Comparison of ENCODE assay signal across 8 cellular contexts in the genomic region with DNA sequence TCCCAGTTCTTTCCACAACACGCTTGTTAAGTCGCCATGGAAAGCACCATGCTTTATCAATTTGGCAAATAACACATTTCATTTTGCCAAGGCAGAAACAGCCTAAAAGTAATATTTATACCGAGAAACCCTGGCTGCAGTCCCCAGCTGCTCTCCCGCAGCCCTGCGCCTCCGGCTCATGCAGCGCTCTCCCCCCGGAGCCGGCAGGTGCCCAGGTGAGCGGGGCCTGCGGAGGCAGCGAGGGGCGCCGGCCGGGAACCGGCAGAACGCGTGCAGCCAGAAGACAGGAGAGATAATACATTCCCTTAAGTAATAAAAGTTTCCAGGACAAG. TPM values are rescaled to one million over a fixed set of nuclear protein-coding genes. Genes with fewer than 3 reads are reported as not detected.
DNase-seq lines count a peak whose midpoint lies in the region; ATAC-seq, FAIRE-seq and TF ChIP-seq lines count a peak whose summit lies in the region.

No MANE protein-coding gene starts in this region.

- no peak for TF ChIP-seq RAD21 in K562 (CRISPR knock-in tag; conservative IDR thresholded peaks at IDR 0.05 in 1 of 2, IDR thresholded peaks at IDR 0.05 in 1 of 2)

- WGBS in GM23248 (ENCODE audit: low coverage in 1 of 2, low lambda C conversion rate in 2 of 2, missing lambda C conversion rate in 2 of 2), 2 experiments = 0 to 3% methylated on average over 18 of the region's 18 CpGs
- WGBS in K562 (ENCODE audit: insufficient coverage, low coverage, missing lambda C conversion rate) = 0% methylated on average over 17 of the region's 18 CpGs

- no peaks in the 10 kb centered on the region for H3K9me3 ChIP-seq in GM23248 (ENCODE audit: low read depth)
- no peaks in the 10 kb centered on the region for H3K9me3 ChIP-seq in K562 (replicated peaks; ENCODE audit: control insufficient read depth, insufficient read depth, low read depth, low read length)

- TF ChIP-seq EP300 in K562 (IDR thresholded peaks at IDR 0.05; ENCODE audit: low read length) = no peak

- no peak for TF ChIP-seq CTCF in K562 (IDR thresholded peaks at IDR 0.05 in 2 of 3, conservative IDR thresholded peaks at IDR 0.05 in 1 of 3; ENCODE audit: insufficient read depth in 2 of 3, low read depth in 1 of 3, low read length in 3 of 3)

- H3K4me1 ChIP-seq in GM23248 (ENCODE audit: insufficient read depth) = peaks cover 55% of the 10 kb centered on the region
- H3K4me1 ChIP-seq in K562 (replicated peaks in 1 of 2; ENCODE audit: control insufficient read depth in 2 of 2, insufficient read depth in 2 of 2, low read length in 2 of 2) = peaks cover 13 to 15% of the 10 kb centered on the region in 2 experiments; a peak in 3 of 5 replicates

- CTCF ChIA-PET in K562 (lab: Yijun Ruan, JAX; ENCODE audit: low intra/inter-chr PET ratio) = interaction anchor here (2.3 kb wide), 1 partner anchor 176 kb away, joined by 7 read pairs; the partner anchor contains the start of gene GRIK4

- H3K9ac ChIP-seq in GM23248 (peak overlapping the region; percentile 90), K562 (ENCODE audit: insufficient read depth in 1 of 2, low read depth in 2 of 2, low read length in 2 of 2) (peak overlapping the region; percentile 85 to 95)

- POLR2A ChIA-PET in K562 (lab: Yijun Ruan, JAX) = interaction anchor here (0.6 to 1.6 kb wide), 5 partner anchors 9 to 1551 kb away, joined by 3 read pairs; no protein-coding TSS in a partner anchor

- in situ Hi-C loops in GM23248 (cut with MboI) = no loop called here
- in situ Hi-C loops in K562 (cut with MboI) = loop anchor here (5.0 kb wide), 1 partner anchor 167 kb away; no protein-coding TSS in a partner anchor

- H3K79me2 ChIP-seq in GM23248 (ENCODE audit: insufficient read depth) (peaks cover 47% of the 10 kb centered on the region), K562 (ENCODE audit: control insufficient read depth, insufficient read depth, low read length) (peaks cover 42% of the 10 kb centered on the region)

- H3K27ac ChIP-seq in GM23248 = peak overlapping the region; percentile 82
- H3K27ac ChIP-seq in K562 (ENCODE audit: extremely low read depth, low read depth, low read length) = peak overlapping the region; percentile 84
- H3K27ac ChIP-seq in temporal lobe (ENCODE audit: low read depth, low read length) = peak overlapping the region; percentile 93

- ATAC-seq in K562 (peak; percentile 9), left colon (peak; percentile 35)

- DNase-seq in GM12891 (ENCODE audit: insufficient read length, low spot score) = peak; percentile 38
- peak; percentile 54 for DNase-seq in GM23248
- DNase-seq in NCI-H526 treated with DMSO at 0.1 percent for 48 hours (lab: John Stamatoyannopoulos, UW) = peak; percentile 93
- DNase-seq in K562 (ENCODE audit: extremely low read depth in 1 of 4, low spot score in 3 of 4) = no peak
- no peak for DNase-seq in left colon
- DNase-seq in NK-92 treated with Interleukin-12 subunit alpha and Interleukin-12 subunit beta, amount 100 ng/mL, for 24 hours (lab: John Stamatoyannopoulos, UW) = no peak
- DNase-seq in inferior parietal cortex (ENCODE audit: extremely low spot score) = no peak

- H3F3A ChIP-seq in GM23248 (ENCODE audit: insufficient read depth) = peaks cover 82% of the 10 kb centered on the region

- no peak for FAIRE-seq in GM12891 (lab: Jason Lieb, UNC)
- no peak for FAIRE-seq in K562 (lab: Jason Lieb, UNC)

- intact Hi-C loops in K562 (cut with micrococcal nuclease) (loop anchor here (2.0 to 10.0 kb wide), 4 partner anchors 52 to 349 kb away; no protein-coding TSS in a partner anchor), left colon (cut with DNase I, micrococcal nuclease) (no loop called here)

- no peaks in the 10 kb centered on the region for H3K9me2 ChIP-seq in GM23248 (ENCODE audit: insufficient read depth)

- H3K4me3 ChIP-seq in GM23248 (peak overlapping the region; percentile 96), K562 (peak overlapping the region; percentile 72)

- H4K20me1 ChIP-seq in GM23248 (ENCODE audit: insufficient read depth) (peaks cover 4% of the 10 kb centered on the region), K562 (replicated peaks; ENCODE audit: control insufficient read depth, insufficient read depth, low read length) (peaks cover 11% of the 10 kb centered on the region; the same call in 1 of the 2 replicates)

- TF ChIP-seq POLR2A in GM12891 (IDR thresholded peaks at IDR 0.05; ENCODE audit: low read depth, low read length) (no peak), K562 (conservative IDR thresholded peaks at IDR 0.05) (no peak; the same call in 1 of the 2 replicates)

- H3K27me3 ChIP-seq in GM23248 (replicated peaks; ENCODE audit: insufficient read depth) (no peaks in the 10 kb centered on the region), K562 (ENCODE audit: control insufficient read depth in 2 of 2, insufficient read depth in 2 of 2, low read length in 2 of 2) (no peaks in the 10 kb centered on the region)

- H3K9me1 ChIP-seq in K562 (ENCODE audit: control insufficient read depth, insufficient read depth, low read length) = no peaks in the 10 kb centered on the region

- H2AFZ ChIP-seq in GM23248 = peak overlapping the region; percentile 89
- peak overlapping the region; percentile 87 for H2AFZ ChIP-seq in K562 (ENCODE audit: low read depth, low read length)

- H3K4me2 ChIP-seq in GM23248 (ENCODE audit: unreplicated experiment) (peak overlapping the region; percentile 93), K562 (ENCODE audit: insufficient read depth, low read length) (peak overlapping the region; percentile 98)

- H3K36me3 ChIP-seq in GM23248 (ENCODE audit: low read depth) (no peaks in the 10 kb centered on the region), K562 (ENCODE audit: control insufficient read depth, insufficient read depth, low read length) (no peaks in the 10 kb centered on the region)

- no TSS peak for BruUV-seq in K562 (replicated peaks; lab: Mats Ljungman, UMichigan)

TF ChIP-seq in GM12891, 5 proteins besides CTCF, POLR2A, EP300 and RAD21 (continues in another document):
- TF ChIP-seq POU2F2 (IDR thresholded peaks at IDR 0.05; ENCODE audit: low read depth, low read length) (no peak), TAF1 (IDR thresholded peaks at IDR 0.05; ENCODE audit: low read depth, low read length) (no peak), POLR2AphosphoS5 (IDR thresholded peaks at IDR 0.05; ENCODE audit: low read depth, low read length) (no peak), PAX5 (IDR thresholded peaks at IDR 0.05; ENCODE audit: insufficient read depth, low read length, severe bottlenecking) (no peak)

TF ChIP-seq in K562, 482 proteins besides CTCF, POLR2A, EP300 and RAD21 (continues in another document):
- no peak for TF ChIP-seq LEF1 (IDR thresholded peaks at IDR 0.05)
- TF ChIP-seq POLR3G (IDR thresholded peaks at IDR 0.05; ENCODE audit: extremely low read depth, insufficient read length, insufficient replicate concordance) = no peak
- TF ChIP-seq ZNF436 (CRISPR knock-in tag; IDR thresholded peaks at IDR 0.05) = no peak
- no peak for TF ChIP-seq NCOA1 (IDR thresholded peaks at IDR 0.05; ENCODE audit: low read depth)
- TF ChIP-seq RFX7 (CRISPR knock-in tag; IDR thresholded peaks at IDR 0.05) = no peak

RNA-seq across cellular contexts. Expression of gene ARHGEF12, which starts 0.7 kb away (rescaled TPM):
- 12.9 TPM for polyA plus RNA-seq in GM12891 (2012; ENCODE audit: low read depth, missing spikeins)
- 52.7 and 57.9 TPM in 2 replicates for total RNA-seq in GM23248 (2014; rRNA removed; shearing (Covaris generic))
- polyA plus RNA-seq in GM23248 (2016; fragmentation: Nextera tagmentation; extraction: Ambion mirVana) (20.3 and 20.4 TPM in 2 replicates), K562 (2011; rRNA removed) (13.5 and 27.1 TPM in 2 replicates), K562 (2014; fragmentation: Illumina TruSeq; extraction: Trizol) (29.9 and 32.6 TPM in 2 replicates), K562 (2014; fragmentation: Nextera tagmentation; extraction: Ambion mirVana) (1 to 10 TPM; 3.5 to 4.6 TPM), K562 (2014; rRNA removed) (17.8 and 19.3 TPM in 2 replicates)
- total RNA-seq in K562 (2011; cell fraction: chromatin; rRNA removed; ENCODE audit: low replicate concordance) = 78.5 and 317 TPM in 2 replicates
- 35.7 and 50.3 TPM in 2 replicates for total RNA-seq in K562 (2011; cell fraction: nucleolus; rRNA removed)
- 118 and 168 TPM in 2 replicates for total RNA-seq in K562 (2011; cell fraction: nucleoplasm; rRNA removed)
- total RNA-seq in K562 (2014; rRNA removed) (25.6 and 29.5 TPM in 2 replicates), K562 (2014; rRNA removed; fragmentation: Illumina TruSeq; extraction: Trizol) (51.7 and 61.3 TPM in 2 replicates), K562 (2015; rRNA removed; fragmentation: Illumina TruSeq; extraction: Trizol) (43.6 and 47.0 TPM in 2 replicates), K562 (2021) (39.9 and 44.6 TPM in 2 replicates), left colon (100 to 1,000 TPM in 1 of 2 donors, 10 to 100 TPM in 1; 99.1 to 107 TPM), temporal lobe (180 TPM)
- polyA plus RNA-seq in K562 (2011; cell fraction: cytosol; rRNA removed) = 7.2 and 10.3 TPM in 2 replicates
- polyA plus RNA-seq in K562 (2011; cell fraction: nucleus; rRNA removed) = 20.7 and 25.6 TPM in 2 replicates
- polyA plus RNA-seq in K562 (2012) = 22.6 and 24.8 TPM in 2 replicates
- 104 and 139 TPM in 2 replicates for polyA minus RNA-seq in K562 (2011; rRNA and poly(A)+ RNA removed)
- 29.9 and 49.9 TPM in 2 replicates for polyA minus RNA-seq in K562 (2011; cell fraction: cytosol; rRNA and poly(A)+ RNA removed)
- polyA minus RNA-seq in K562 (2011; cell fraction: nucleus; rRNA and poly(A)+ RNA removed) = 49.0 and 56.1 TPM in 2 replicates

RNA-seq across cellular contexts. Expression of gene TLCD5, which starts 10.5 kb away (rescaled TPM):
- 2.6 TPM for polyA plus RNA-seq in GM12891 (2012; ENCODE audit: low read depth, missing spikeins)
- total RNA-seq in GM23248 (2014; rRNA removed; shearing (Covaris generic)) = 6.8 and 11.1 TPM in 2 replicates
- polyA plus RNA-seq in GM23248 (2016; fragmentation: Nextera tagmentation; extraction: Ambion mirVana) (10.6 and 13.5 TPM in 2 replicates), K562 (2011; rRNA removed) (4.8 and 5.1 TPM in 2 replicates), K562 (2014; fragmentation: Illumina TruSeq; extraction: Trizol) (1.3 and 1.8 TPM in 2 replicates), K562 (2014; fragmentation: Nextera tagmentation; extraction: Ambion mirVana) (1 to 10 TPM; 1.6 to 1.7 TPM), K562 (2014; rRNA removed) (1.5 and 1.8 TPM in 2 replicates)
- 7.0 and 10.5 TPM in 2 replicates for total RNA-seq in K562 (2011; cell fraction: chromatin; rRNA removed; ENCODE audit: low replicate concordance)
- 2.7 and 3.4 TPM in 2 replicates for total RNA-seq in K562 (2011; cell fraction: nucleolus; rRNA removed)
- total RNA-seq in K562 (2011; cell fraction: nucleoplasm; rRNA removed) = 6.2 and 10.2 TPM in 2 replicates
- total RNA-seq in K562 (2014; rRNA removed) (1.3 TPM in 2 replicates), K562 (2014; rRNA removed; fragmentation: Illumina TruSeq; extraction: Trizol) (1.7 and 1.9 TPM in 2 replicates), K562 (2015; rRNA removed; fragmentation: Illumina TruSeq; extraction: Trizol) (0.75 and 0.94 TPM in 2 replicates), K562 (2021) (1.3 and 1.4 TPM in 2 replicates), left colon (1 to 10 TPM in 1 of 2 donors, under 1 TPM in 1; 0.49 to 1.1 TPM), temporal lobe (17.0 TPM)
- 2.1 and 4.5 TPM in 2 replicates for polyA plus RNA-seq in K562 (2011; cell fraction: cytosol; rRNA removed)
- polyA plus RNA-seq in K562 (2011; cell fraction: nucleus; rRNA removed) = 7.0 and 8.1 TPM in 2 replicates
- 1.0 and 2.1 TPM in 2 replicates for polyA plus RNA-seq in K562 (2012)
- polyA minus RNA-seq in K562 (2011; rRNA and poly(A)+ RNA removed) = 2.9 and 3.4 TPM in 2 replicates
- polyA minus RNA-seq in K562 (2011; cell fraction: cytosol; rRNA and poly(A)+ RNA removed) = 1.2 and 2.9 TPM in 2 replicates
- 1.9 and 3.1 TPM in 2 replicates for polyA minus RNA-seq in K562 (2011; cell fraction: nucleus; rRNA and poly(A)+ RNA removed)

Comparison
In these comparisons a context has a peak if more than half of its experiments do, and no peak if none do; other contexts are left out.
1. DNase-seq: peak in GM12891 (single experiment), GM23248 (single experiment) and NCI-H526 treated with DMSO at 0.1 percent for 48 hours (single experiment); none in K562 (0 of 4), left colon (0 of 2), NK-92 treated with Interleukin-12 subunit alpha and Interleukin-12 subunit beta, amount 100 ng/mL, for 24 hours (single experiment) and inferior parietal cortex (single experiment).
2. Peak in every context shown above with its lines, with median percentiles within 50 percentile points of each other: H3K27ac ChIP-seq.